Comparison of ENCODE assay signal across 25 cellular contexts in genomic region chr11:20617346-20617745, GRCh38. TPM values are rescaled to one million over a fixed set of nuclear protein-coding genes. Genes with fewer than 3 reads are reported as not detected.
A peak's percentile ranks its signal among the peaks of the same experiment; 100 is the strongest.
DNase-seq lines count a peak whose midpoint lies in the region; ATAC-seq, FAIRE-seq and TF ChIP-seq lines count a peak whose summit lies in the region.
"Had no signal": no experiment of that assay in that cellular context is flagged by ENCODE, and none has a peak within 500 bp of the region (broad histone marks: within the 10 kb centered on the region; RNA-seq: fewer than 3 reads in every experiment).

No MANE protein-coding gene starts in this region.

- no peaks in the 10 kb centered on the region for H3K4me1 Mint-ChIP-seq in activated T-cell treated with anti-CD3 and anti-CD28 coated beads, Interleukin-2, amount 50 U/mL, for 4 hours (ENCODE audit: low read depth)

- no peaks in the 10 kb centered on the region for H3K9me3 ChIP-seq in left ventricle myocardium inferior (replicated peaks)
- no peaks in the 10 kb centered on the region for H3K9me3 ChIP-seq in heart left ventricle
- H3K9me3 ChIP-seq: HAP-1, MG63, SJCRH30 had no signal

- H3K36me3 Mint-ChIP-seq in activated T-cell treated with anti-CD3 and anti-CD28 coated beads, Interleukin-2, amount 50 U/mL, for 4 hours (ENCODE audit: insufficient read depth): no peaks in the 10 kb centered on the region

- FAIRE-seq in HTR-8/SVneo (lab: Jason Lieb, UNC): no peak
- FAIRE-seq: G401.6, GM19239 had no signal

- H3K4me1 ChIP-seq in left ventricle myocardium inferior: no peaks in the 10 kb centered on the region
- peaks cover 0 to 3% (median 0%) of the 10 kb centered on the region in 12 donors for H3K4me1 ChIP-seq in heart left ventricle
- H3K4me1 ChIP-seq: HAP-1, SJCRH30 had no signal

- intact Hi-C loops in Right ventricle myocardium superior (cut with DNase I): no loop called here
- intact Hi-C loops in left ventricle myocardium inferior (cut with micrococcal nuclease): no loop called here
- intact Hi-C loops in heart left ventricle (cut with DNase I): loop anchor here in 1 of 10 donors (10.0 kb wide), 1 partner anchor 173 kb away; no protein-coding TSS in a partner anchor

- ATAC-seq in Right ventricle myocardium superior (ENCODE audit: poor library complexity) (peak; percentile 67), SK-N-SH treated with all-trans-retinoic acid at 6 μM for 48 hours (peak; percentile 61; the same call in 1 of the 3 replicates), heart left ventricle (peak in 3 of 4 donors; percentile 38 to 52 (median 41))
- ATAC-seq in activated T-cell treated with anti-CD3 and anti-CD28 coated beads, Interleukin-2, amount 50 U/mL, for 4 hours: no peak
- ATAC-seq: PC-3 had no signal

- H3K27me3 ChIP-seq in left ventricle myocardium inferior (ENCODE audit: low read depth): peaks cover 53% of the 10 kb centered on the region
- peaks cover 0 to 18% (median 0%) of the 10 kb centered on the region in 9 donors for H3K27me3 ChIP-seq in heart left ventricle
- H3K27me3 ChIP-seq: MG63, SJCRH30 had no signal

- no peak overlapping the region for H3K4me3 Mint-ChIP-seq in activated T-cell treated with anti-CD3 and anti-CD28 coated beads, Interleukin-2, amount 50 U/mL, for 4 hours

- no peak for TF ChIP-seq CTCF in left ventricle myocardium inferior (IDR thresholded peaks at IDR 0.05; ENCODE audit: borderline replicate concordance)
- TF ChIP-seq CTCF in heart left ventricle (IDR thresholded peaks at IDR 0.05): no peak

- 14 to 24% (median 21%) methylated on average over 2 of the region's 2 CpGs for WGBS in heart left ventricle, 4 donors

- DNase-seq in Right ventricle myocardium superior (no peak), left ventricle myocardium inferior (no peak), heart left ventricle (peak in 1 of 5 donors; percentile 43), NOMO-1 (lab: John Stamatoyannopoulos, UW; ENCODE audit: unreplicated experiment in 2 of 2) (no peak), HTR-8/SVneo (ENCODE audit: insufficient read length, low spot score) (no peak), NCI-H526 treated with DMSO at 0.1 percent for 48 hours (lab: John Stamatoyannopoulos, UW) (no peak)
- DNase-seq in activated T-cell treated with anti-CD3 and anti-CD28 coated beads, Interleukin-2, amount 50 U/mL, for 4 hours: no peak
- DNase-seq: DND-41, GM23248, Kasumi-1, NCI-H1048, NCI-H1694, NCI-H526, PC-3, RPMI8226, SW 1271, T-helper 2 cell had no signal

- H3K27ac ChIP-seq in left ventricle myocardium inferior (replicated peaks): no peak overlapping the region
- no peak overlapping the region for H3K27ac ChIP-seq in heart left ventricle
- H3K27ac ChIP-seq: C4-2B, GM23248, SJCRH30 had no signal

- H3K36me3 ChIP-seq in left ventricle myocardium inferior (no peaks in the 10 kb centered on the region), heart left ventricle (no peaks in the 10 kb centered on the region)
- H3K36me3 ChIP-seq: HAP-1, MG63, SJCRH30 had no signal

- H3K9me3 Mint-ChIP-seq in activated T-cell treated with anti-CD3 and anti-CD28 coated beads, Interleukin-2, amount 50 U/mL, for 4 hours: no peaks in the 10 kb centered on the region

- H3K4me3 ChIP-seq in left ventricle myocardium inferior: no peak overlapping the region
- no peak overlapping the region for H3K4me3 ChIP-seq in heart left ventricle
- H3K4me3 ChIP-seq: GM23248, HAP-1, MG63, SJCRH30 had no signal

- H3K27me3 Mint-ChIP-seq in activated T-cell treated with anti-CD3 and anti-CD28 coated beads, Interleukin-2, amount 50 U/mL, for 4 hours (ENCODE audit: low read depth): peaks cover 25% of the 10 kb centered on the region

- TF ChIP-seq POLR2A in heart left ventricle (IDR thresholded peaks at IDR 0.05): no peak

TF ChIP-seq in SK-N-SH treated with all-trans-retinoic acid at 6 μM for 48 hours, 23 proteins besides CTCF, POLR2A, EP300 and RAD21:
- TF ChIP-seq CSDC2 (CRISPR knock-in tag; IDR thresholded peaks at IDR 0.05) (no peak), ARNTL (CRISPR knock-in tag; IDR thresholded peaks at IDR 0.05; ENCODE audit: borderline replicate concordance, low read depth) (no peak), ESRRG (CRISPR knock-in tag; IDR thresholded peaks at IDR 0.05) (no peak), TCF4 (CRISPR knock-in tag; IDR thresholded peaks at IDR 0.05; ENCODE audit: borderline replicate concordance) (peak; percentile 72; the same call in 1 of the 2 replicates), ZNF565 (CRISPR knock-in tag; conservative IDR thresholded peaks at IDR 0.05; ENCODE audit: low read depth) (no peak), TSHZ2 (CRISPR knock-in tag; IDR thresholded peaks at IDR 0.05) (peak; percentile 81), GLIS3 (CRISPR knock-in tag; IDR thresholded peaks at IDR 0.05) (no peak), BACH2 (CRISPR knock-in tag; IDR thresholded peaks at IDR 0.05; ENCODE audit: borderline replicate concordance) (no peak), ZNF70 (CRISPR knock-in tag; IDR thresholded peaks at IDR 0.05) (peak; percentile 88), PATZ1 (CRISPR knock-in tag; IDR thresholded peaks at IDR 0.05; ENCODE audit: borderline replicate concordance) (no peak), ZFP30 (CRISPR knock-in tag; IDR thresholded peaks at IDR 0.05) (no peak)
- TF ChIP-seq, protein P1, sequence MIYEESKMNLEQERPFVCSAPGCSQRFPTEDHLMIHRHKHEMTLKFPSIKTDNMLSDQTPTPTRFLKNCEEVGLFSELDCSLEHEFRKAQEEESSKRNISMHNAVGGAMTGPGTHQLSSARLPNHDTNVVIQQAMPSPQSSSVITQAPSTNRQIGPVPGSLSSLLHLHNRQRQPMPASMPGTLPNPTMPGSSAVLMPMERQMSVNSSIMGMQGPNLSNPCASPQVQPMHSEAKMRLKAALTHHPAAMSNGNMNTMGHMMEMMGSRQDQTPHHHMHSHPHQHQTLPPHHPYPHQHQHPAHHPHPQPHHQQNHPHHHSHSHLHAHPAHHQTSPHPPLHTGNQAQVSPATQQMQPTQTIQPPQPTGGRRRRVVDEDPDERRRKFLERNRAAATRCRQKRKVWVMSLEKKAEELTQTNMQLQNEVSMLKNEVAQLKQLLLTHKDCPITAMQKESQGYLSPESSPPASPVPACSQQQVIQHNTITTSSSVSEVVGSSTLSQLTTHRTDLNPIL (CRISPR knock-in tag; IDR thresholded peaks at IDR 0.05; ENCODE audit: low read depth): no peak
- TF ChIP-seq, protein P2, sequence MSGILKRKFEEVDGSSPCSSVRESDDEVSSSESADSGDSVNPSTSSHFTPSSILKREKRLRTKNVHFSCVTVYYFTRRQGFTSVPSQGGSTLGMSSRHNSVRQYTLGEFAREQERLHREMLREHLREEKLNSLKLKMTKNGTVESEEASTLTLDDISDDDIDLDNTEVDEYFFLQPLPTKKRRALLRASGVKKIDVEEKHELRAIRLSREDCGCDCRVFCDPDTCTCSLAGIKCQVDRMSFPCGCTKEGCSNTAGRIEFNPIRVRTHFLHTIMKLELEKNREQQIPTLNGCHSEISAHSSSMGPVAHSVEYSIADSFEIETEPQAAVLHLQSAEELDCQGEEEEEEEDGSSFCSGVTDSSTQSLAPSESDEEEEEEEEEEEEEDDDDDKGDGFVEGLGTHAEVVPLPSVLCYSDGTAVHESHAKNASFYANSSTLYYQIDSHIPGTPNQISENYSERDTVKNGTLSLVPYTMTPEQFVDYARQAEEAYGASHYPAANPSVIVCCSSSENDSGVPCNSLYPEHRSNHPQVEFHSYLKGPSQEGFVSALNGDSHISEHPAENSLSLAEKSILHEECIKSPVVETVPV (CRISPR knock-in tag; IDR thresholded peaks at IDR 0.05): no peak

RNA-seq across cellular contexts. Expression of gene SLC6A5, which starts 17.9 kb away (rescaled TPM):
- total RNA-seq in Right ventricle myocardium superior: not detected
- not detected for total RNA-seq in left ventricle myocardium inferior
- not detected for total RNA-seq in heart left ventricle
- polyA plus RNA-seq in heart left ventricle: not detected
- not detected for total RNA-seq in activated T-cell treated with anti-CD3 and anti-CD28 coated beads, Interleukin-2, amount 50 U/mL, for 4 hours
- total RNA-seq: A673, GM23248, PC-3, SJCRH30 had no signal
- polyA plus RNA-seq: GM23248 had no signal

RNA-seq across cellular contexts. Expression of gene NELL1, which starts 52.0 kb away (rescaled TPM):
- total RNA-seq in Right ventricle myocardium superior (not detected), left ventricle myocardium inferior (not detected), heart left ventricle (1 to 10 TPM in 1 of 9 donors, not detected in 8; 1.6 TPM)
- not detected for polyA plus RNA-seq in heart left ventricle
- not detected for total RNA-seq in activated T-cell treated with anti-CD3 and anti-CD28 coated beads, Interleukin-2, amount 50 U/mL, for 4 hours
- total RNA-seq: GM23248, PC-3 had no signal
- polyA plus RNA-seq: GM23248 had no signal

Comparison
In these comparisons a context has a peak if more than half of its experiments do, and no peak if none do; other contexts are left out.
1. ATAC-seq: peak in Right ventricle myocardium superior (single experiment), SK-N-SH treated with all-trans-retinoic acid at 6 μM for 48 hours (single experiment) and heart left ventricle (3 of 4); none in activated T-cell treated with anti-CD3 and anti-CD28 coated beads, Interleukin-2, amount 50 U/mL, for 4 hours (0 of 2).